Comparison of ENCODE assay signal across 1 cellular context in genomic region chrX:11541510-11541909, GRCh38.
TF ChIP-seq lines count a peak whose summit lies in the region.

No MANE protein-coding gene starts in this region.

TF ChIP-seq in GM12878, 131 proteins besides CTCF, POLR2A, EP300 and RAD21 (continued from another document):
- TF ChIP-seq CUX1 (IDR thresholded peaks at IDR 0.05; ENCODE audit: insufficient replicate concordance, low read depth, low read length) (no peak), ZBTB33 (IDR thresholded peaks at IDR 0.05) (no peak), CHD1 (IDR thresholded peaks at IDR 0.05; ENCODE audit: low read depth, low read length) (no peak), SRF (IDR thresholded peaks at IDR 0.05; ENCODE audit: low read depth in 2 of 2, low read length in 2 of 2) (no peak), POLR2AphosphoS2 (IDR thresholded peaks at IDR 0.05; ENCODE audit: low read depth, low read length) (no peak), ZSCAN29 (IDR thresholded peaks at IDR 0.05) (no peak), FOS (IDR thresholded peaks at IDR 0.05; ENCODE audit: borderline replicate concordance, extremely low read depth, insufficient read length) (no peak), HDAC2 (IDR thresholded peaks at IDR 0.05) (no peak), RCOR1 (conservative IDR thresholded peaks at IDR 0.05; ENCODE audit: low read depth, low read length) (no peak), MXI1 (IDR thresholded peaks at IDR 0.05; ENCODE audit: low read depth, low read length) (no peak), NR2F1 (conservative IDR thresholded peaks at IDR 0.05) (no peak)
